10 cellular contexts compared by ENCODE assay signal in the genomic region with DNA sequence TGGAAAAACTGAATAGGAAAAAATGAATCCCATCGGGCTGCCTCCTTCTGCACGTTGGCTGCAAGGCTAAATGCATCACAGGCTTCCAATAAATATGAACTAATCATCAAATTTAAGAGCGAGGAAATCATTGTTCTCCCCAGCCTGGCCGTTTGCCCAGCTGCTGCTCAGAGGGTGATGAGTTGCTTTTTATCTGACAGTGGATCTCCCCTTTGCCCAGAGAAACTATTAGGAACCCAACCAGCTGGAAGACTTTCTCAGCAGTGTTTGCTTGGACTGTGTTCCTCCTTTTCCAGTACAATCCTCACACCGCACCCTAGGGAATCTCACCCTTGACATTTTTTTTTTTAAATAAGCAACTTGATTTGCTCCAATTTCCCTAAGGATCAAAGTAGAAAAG.
DNase-seq lines count a peak whose midpoint lies in the region; ATAC-seq, FAIRE-seq and TF ChIP-seq lines count a peak whose summit lies in the region.
"Had no signal": no experiment of that assay in that cellular context is flagged by ENCODE, and none has a peak within 500 bp of the region (broad histone marks: within the 10 kb centered on the region; RNA-seq: fewer than 3 reads in every experiment).

No MANE protein-coding gene starts in this region.

- H3K4me3 ChIP-seq in HepG2 (replicated peaks in 1 of 3; ENCODE audit: insufficient read depth in 1 of 3, low read depth in 2 of 3, low read length in 3 of 3) (no peak overlapping the region), right lobe of liver (no peak overlapping the region), Panc1 (ENCODE audit: low read depth in 2 of 2, low read length in 2 of 2) (no peak overlapping the region), ovary (no peak overlapping the region), MM.1S (ENCODE audit: low read length) (no peak overlapping the region)

- no peak for TF ChIP-seq RAD21 in HepG2 (CRISPR knock-in tag; IDR thresholded peaks at IDR 0.05)

- H3K27ac ChIP-seq in HepG2 (ENCODE audit: extremely low read length, insufficient read depth, low read length): no peak overlapping the region
- H3K27ac ChIP-seq in right lobe of liver: no peak overlapping the region
- H3K27ac ChIP-seq in Panc1 (ENCODE audit: low read length): no peak overlapping the region
- H3K27ac ChIP-seq in ovary: no peak overlapping the region
- H3K27ac ChIP-seq in MM.1S (ENCODE audit: low read length): no peak overlapping the region
- H3K27ac ChIP-seq: parathyroid adenoma had no signal

- POLR2A ChIA-PET in HepG2 (lab: Yijun Ruan, JAX) (interaction anchor here (1.2 kb wide), 1 partner anchor 150 kb away, joined by 3 read pairs; the partner anchor contains the start of gene SOX9), Panc1 (lab: Charles Lee) (no interaction called here)
- POLR2A ChIA-PET in activated CD4-positive, alpha-beta T cell treated with anti-CD3 and anti-CD28 coated beads for 36 hours (lab: Charles Lee): no interaction called here

- TF ChIP-seq CTCF in HepG2 (CRISPR knock-in tag; IDR thresholded peaks at IDR 0.05) (no peak), right lobe of liver (IDR thresholded peaks at IDR 0.05) (no peak), Panc1 (IDR thresholded peaks at IDR 0.05) (no peak), ovary (IDR thresholded peaks at IDR 0.05) (no peak), MM.1S (IDR thresholded peaks at IDR 0.05; ENCODE audit: low read length) (no peak)

- CTCF ChIA-PET in HepG2 (lab: Yijun Ruan, JAX; ENCODE audit: low intra/inter-chr PET ratio, low total read pairs): no interaction called here
- CTCF ChIA-PET in Panc1 (lab: Charles Lee): interaction anchor here (0.5 kb wide), 1 partner anchor 117 kb away, joined by 4 read pairs; no protein-coding TSS in a partner anchor
- CTCF ChIA-PET in activated CD4-positive, alpha-beta T cell treated with anti-CD3 and anti-CD28 coated beads for 36 hours (lab: Charles Lee): no interaction called here

- WGBS in HepG2 (ENCODE audit: low lambda C conversion rate): 21% methylated on average over 5 of the region's 5 CpGs
- WGBS in right lobe of liver (ENCODE audit: insufficient coverage, low coverage, low lambda C conversion rate, missing lambda C conversion rate): 46% methylated on average over 5 of the region's 5 CpGs
- 27 to 31% (median 30%) methylated on average over 5 of the region's 5 CpGs for WGBS in ovary, 3 donors

- H3K36me3 Mint-ChIP-seq in activated CD4-positive, alpha-beta T cell treated with anti-CD3 and anti-CD28 coated beads for 36 hours (ENCODE audit: low read depth): no peaks in the 10 kb centered on the region

- H3K4me1 ChIP-seq in HepG2 (ENCODE audit: insufficient read depth, low read length) (peaks cover 18% of the 10 kb centered on the region), right lobe of liver (no peaks in the 10 kb centered on the region), Panc1 (ENCODE audit: control insufficient read depth, insufficient read depth, low read length) (0 out of 2 replicates have a peak, but pooled peaks cover 3% of the 10 kb centered on the region), ovary (ENCODE audit: insufficient read depth) (no peaks in the 10 kb centered on the region), MM.1S (ENCODE audit: low read length) (no peaks in the 10 kb centered on the region)
- H3K4me1 ChIP-seq: parathyroid adenoma had no signal

- no peaks in the 10 kb centered on the region for H3K9me2 ChIP-seq in MM.1S (replicated peaks; ENCODE audit: insufficient read depth, low read length)

- H3K79me2 ChIP-seq in HepG2 (ENCODE audit: insufficient read depth, low read length) (no peaks in the 10 kb centered on the region), MM.1S (ENCODE audit: low read length) (no peaks in the 10 kb centered on the region)
- H3K79me2 ChIP-seq: parathyroid adenoma had no signal

- ATAC-seq in HepG2 (no peak), right lobe of liver (no peak), Panc1 (peak; percentile 58; the same call in 1 of the 2 replicates), left cardiac atrium (peak in 1 of 2 donors; percentile 90), GM21528 (IDR thresholded peaks at IDR 0.05; ENCODE audit: low FRiP score, unreplicated experiment) (no peak)
- no peak for ATAC-seq in activated CD4-positive, alpha-beta T cell treated with anti-CD3 and anti-CD28 coated beads for 36 hours

- H3K27me3 Mint-ChIP-seq in activated CD4-positive, alpha-beta T cell treated with anti-CD3 and anti-CD28 coated beads for 36 hours: peaks cover 5% of the 10 kb centered on the region

- intact Hi-C loops in HepG2 (cut with micrococcal nuclease; ENCODE audit: unreplicated experiment): no loop called here
- intact Hi-C loops in right lobe of liver (cut with DNase I): no loop called here
- intact Hi-C loops in Panc1 (cut with micrococcal nuclease; ENCODE audit: unreplicated experiment): no loop called here
- intact Hi-C loops in left cardiac atrium (cut with DNase I): no loop called here
- intact Hi-C loops in ovary (cut with DNase I): no loop called here
- intact Hi-C loops in activated CD4-positive, alpha-beta T cell treated with anti-CD3 and anti-CD28 coated beads for 36 hours (cut with DNase I, micrococcal nuclease): loop anchor here in 1 of 2 experiments (10.0 kb wide), 1 partner anchor 84 kb away; no protein-coding TSS in a partner anchor

- H3K9ac ChIP-seq in HepG2 (ENCODE audit: insufficient read depth, low read depth, low read length) (no peak overlapping the region), MM.1S (ENCODE audit: low read length) (no peak overlapping the region)
- H3K9ac ChIP-seq: parathyroid adenoma had no signal

- DNase-seq in HepG2 (ENCODE audit: low spot score) (no peak), right lobe of liver (no peak), Panc1 (ENCODE audit: low read depth, low spot score) (peak; percentile 7), left cardiac atrium (peak; percentile 53), ovary (no peak), MM.1S (no peak)
- no peak for DNase-seq in activated CD4-positive, alpha-beta T cell treated with anti-CD3 and anti-CD28 coated beads for 36 hours

- no peaks in the 10 kb centered on the region for H3F3A ChIP-seq in MM.1S (ENCODE audit: insufficient read depth, low read length)

- H2AFZ ChIP-seq in HepG2 (ENCODE audit: low read length) (no peak overlapping the region), MM.1S (ENCODE audit: low read length) (no peak overlapping the region)
- H2AFZ ChIP-seq: parathyroid adenoma had no signal

- H3K27ac Mint-ChIP-seq in activated CD4-positive, alpha-beta T cell treated with anti-CD3 and anti-CD28 coated beads for 36 hours: no peak overlapping the region
- H3K27ac Mint-ChIP-seq: activated T-helper 1 cell treated with anti-CD3 and anti-CD28 coated beads, Interleukin-12 subunit alpha, Interleukin-12 subunit beta, Interleukin-2, Interleukin-4 antibody, amounts not matched to agents 30 ng/mL and 10 ng/mL and 1 ng/mL, durations not matched to agents 14 hours and 24 hours and 36 hours had no signal

- H3K9me3 ChIP-seq in HepG2 (ENCODE audit: low read length) (no peaks in the 10 kb centered on the region), right lobe of liver (no peaks in the 10 kb centered on the region), Panc1 (ENCODE audit: control insufficient read depth, insufficient read depth, low read depth, low read length) (no peaks in the 10 kb centered on the region), ovary (no peaks in the 10 kb centered on the region), MM.1S (replicated peaks; ENCODE audit: insufficient read depth, low read length) (no peaks in the 10 kb centered on the region)

- in situ Hi-C loops in HepG2 (cut with HindIII; ENCODE audit: extremely low pct_ligation_motif_present, low pct_unique_long_range_greater_than_20kb) (no loop called here), Panc1 (cut with HindIII; ENCODE audit: low pct_unique_long_range_greater_than_20kb, low sequenced_read_pairs) (no loop called here)

- peaks cover 0 to 47% of the 10 kb centered on the region in 2 experiments; a peak in 3 of 5 replicates for H3K27me3 ChIP-seq in HepG2 (ENCODE audit: control insufficient read depth in 1 of 2, insufficient read depth in 2 of 2, low read length in 2 of 2)
- H3K27me3 ChIP-seq in right lobe of liver: peaks cover 0 to 2% of the 10 kb centered on the region in 2 donors
- H3K27me3 ChIP-seq in Panc1 (ENCODE audit: control insufficient read depth, insufficient read depth, low read length): no peaks in the 10 kb centered on the region
- H3K27me3 ChIP-seq in ovary: no peaks in the 10 kb centered on the region
- H3K27me3 ChIP-seq in MM.1S (replicated peaks; ENCODE audit: insufficient read depth, low read length): no peaks in the 10 kb centered on the region

- H3K4me2 ChIP-seq in HepG2 (ENCODE audit: low read depth, low read length) (no peak overlapping the region), MM.1S (ENCODE audit: low read depth, low read length) (no peak overlapping the region)

- H3K36me3 ChIP-seq in HepG2 (replicated peaks in 1 of 2; ENCODE audit: control insufficient read depth in 1 of 2, insufficient read depth in 2 of 2, low read length in 2 of 2): no peaks in the 10 kb centered on the region
- H3K36me3 ChIP-seq in right lobe of liver: no peaks in the 10 kb centered on the region
- no peaks in the 10 kb centered on the region for H3K36me3 ChIP-seq in Panc1 (ENCODE audit: control insufficient read depth, insufficient read depth, low read length)
- H3K36me3 ChIP-seq in ovary: no peaks in the 10 kb centered on the region
- no peaks in the 10 kb centered on the region for H3K36me3 ChIP-seq in MM.1S (replicated peaks; ENCODE audit: insufficient read depth, low read length)

- H3K4me1 Mint-ChIP-seq in activated CD4-positive, alpha-beta T cell treated with anti-CD3 and anti-CD28 coated beads for 36 hours: no peaks in the 10 kb centered on the region

- no peak for TF ChIP-seq EP300 in HepG2 (IDR thresholded peaks at IDR 0.05; ENCODE audit: low read depth in 2 of 2, low read length in 2 of 2)
- TF ChIP-seq EP300 in HepG2 (CRISPR knock-in tag; IDR thresholded peaks at IDR 0.05; ENCODE audit: borderline replicate concordance): no peak
- TF ChIP-seq EP300 in ovary (IDR thresholded peaks at IDR 0.05): no peak

- no peak for TF ChIP-seq POLR2A in HepG2 (IDR thresholded peaks at IDR 0.05; ENCODE audit: insufficient read depth in 1 of 2, low read depth in 2 of 2, low read length in 2 of 2)
- no peak for TF ChIP-seq POLR2A in right lobe of liver (IDR thresholded peaks at IDR 0.05)
- no peak for TF ChIP-seq POLR2A in ovary (IDR thresholded peaks at IDR 0.05)

- peak; percentile 32 for FAIRE-seq in HepG2 (lab: Jason Lieb, UNC)

- H4K20me1 ChIP-seq in HepG2 (ENCODE audit: insufficient read depth, low read length) (no peaks in the 10 kb centered on the region), MM.1S (ENCODE audit: insufficient read depth, low read length) (no peaks in the 10 kb centered on the region)

- BruUV-seq in HepG2 (replicated peaks; lab: Mats Ljungman, UMichigan) (no TSS peak), Panc1 (replicated peaks; lab: Mats Ljungman, UMichigan) (no TSS peak)

- no peak overlapping the region for H3K4me3 Mint-ChIP-seq in activated CD4-positive, alpha-beta T cell treated with anti-CD3 and anti-CD28 coated beads for 36 hours
- H3K4me3 Mint-ChIP-seq: activated T-helper 1 cell treated with anti-CD3 and anti-CD28 coated beads, Interleukin-12 subunit alpha, Interleukin-12 subunit beta, Interleukin-2, Interleukin-4 antibody, amounts not matched to agents 30 ng/mL and 10 ng/mL and 1 ng/mL, durations not matched to agents 14 hours and 24 hours and 36 hours had no signal

- peaks cover under 1% of the 10 kb centered on the region for H3K9me3 Mint-ChIP-seq in activated CD4-positive, alpha-beta T cell treated with anti-CD3 and anti-CD28 coated beads for 36 hours (ENCODE audit: low read depth)
- H3K9me3 Mint-ChIP-seq: activated T-helper 1 cell treated with anti-CD3 and anti-CD28 coated beads, Interleukin-12 subunit alpha, Interleukin-12 subunit beta, Interleukin-2, Interleukin-4 antibody, amounts not matched to agents 30 ng/mL and 10 ng/mL and 1 ng/mL, durations not matched to agents 14 hours and 24 hours and 36 hours had no signal

Comparison
In these comparisons a context has a peak if more than half of its experiments do, and no peak if none do; other contexts are left out.
1. DNase-seq: peak in Panc1 (single experiment) and left cardiac atrium (single experiment); none in HepG2 (single experiment), right lobe of liver (0 of 3), ovary (0 of 5), MM.1S (single experiment) and activated CD4-positive, alpha-beta T cell treated with anti-CD3 and anti-CD28 coated beads for 36 hours (single experiment).